Comparison of ENCODE assay signal across 17 cellular contexts in genomic region chr11:84522331-84522730, GRCh38.
A peak's percentile ranks its signal among the peaks of the same experiment; 100 is the strongest.
DNase-seq lines count a peak whose midpoint lies in the region; ATAC-seq and TF ChIP-seq lines count a peak whose summit lies in the region.
"Had no signal": no experiment of that assay in that cellular context is flagged by ENCODE, and none has a peak within 500 bp of the region (broad histone marks: within the 10 kb centered on the region; RNA-seq: fewer than 3 reads in every experiment).

No MANE protein-coding gene starts in this region.

- TF ChIP-seq CTCF in astrocyte of the spinal cord (IDR thresholded peaks at IDR 0.05; ENCODE audit: low read depth, low read length) (no peak), fibroblast of the aortic adventitia (IDR thresholded peaks at IDR 0.05; ENCODE audit: insufficient read depth, low read length) (no peak), esophagus muscularis mucosa (IDR thresholded peaks at IDR 0.05) (no peak), OCI-LY7 (conservative IDR thresholded peaks at IDR 0.05; ENCODE audit: low read length) (no peak)

- no peaks in the 10 kb centered on the region for H3K9me2 ChIP-seq in OCI-LY7 (ENCODE audit: insufficient read depth, low read length)

- no peak for ATAC-seq in GM21723 (IDR thresholded peaks at IDR 0.05; ENCODE audit: unreplicated experiment)
- ATAC-seq: K562, Panc1 had no signal

- H2AFZ ChIP-seq in OCI-LY7 (ENCODE audit: low read length): no peak overlapping the region

- no peak for TF ChIP-seq EP300 in esophagus muscularis mucosa (IDR thresholded peaks at IDR 0.05)

- no peak overlapping the region for H3K4me3 ChIP-seq in SK-N-MC
- no peak overlapping the region for H3K4me3 ChIP-seq in astrocyte of the spinal cord (ENCODE audit: low read depth, low read length)
- no peak overlapping the region for H3K4me3 ChIP-seq in fibroblast of the aortic adventitia (ENCODE audit: low read depth, low read length)
- no peak overlapping the region for H3K4me3 ChIP-seq in skeletal muscle cell (ENCODE audit: low read depth, low read length)
- H3K4me3 ChIP-seq in esophagus muscularis mucosa: no peak overlapping the region
- no peak overlapping the region for H3K4me3 ChIP-seq in OCI-LY7 (ENCODE audit: low read depth, low read length, poor library complexity, severe bottlenecking)
- H3K4me3 ChIP-seq: HAP-1, K562 had no signal

- H3K36me3 ChIP-seq in SK-N-MC (ENCODE audit: insufficient read depth, low read length) (no peaks in the 10 kb centered on the region), esophagus muscularis mucosa (no peaks in the 10 kb centered on the region), OCI-LY7 (ENCODE audit: insufficient read depth, low read length) (no peaks in the 10 kb centered on the region)
- H3K36me3 ChIP-seq: HAP-1 had no signal

- POLR2A ChIA-PET in OCI-LY7 (lab: Charles Lee): interaction anchor here (0.5 to 0.6 kb wide), 3 partner anchors 119 to 684 kb away, joined by 3 to 4 read pairs (median 3); no protein-coding TSS in a partner anchor

- H3K79me2 ChIP-seq in OCI-LY7 (ENCODE audit: insufficient read depth, low read depth, low read length): no peaks in the 10 kb centered on the region

- H3K9me3 ChIP-seq in SK-N-MC (ENCODE audit: low read depth, low read length) (no peaks in the 10 kb centered on the region), esophagus muscularis mucosa (no peaks in the 10 kb centered on the region), OCI-LY7 (ENCODE audit: low read length) (no peaks in the 10 kb centered on the region)
- H3K9me3 ChIP-seq: HAP-1 had no signal

- BruUV-seq in OCI-LY7 (replicated peaks; lab: Mats Ljungman, UMichigan): no TSS peak

- H3K27ac ChIP-seq in SK-N-MC: peak overlapping the region; percentile 22; the same call in 1 of the 2 replicates
- H3K27ac ChIP-seq in esophagus muscularis mucosa (replicated peaks in 1 of 4): peak overlapping the region in 2 of 4 donors; percentile 9 to 12
- no peak overlapping the region for H3K27ac ChIP-seq in OCI-LY7 (ENCODE audit: low read depth, low read length, poor library complexity, severe bottlenecking)

- CTCF ChIA-PET in OCI-LY7 (lab: Charles Lee; ENCODE audit: unreplicated experiment): no interaction called here

- H3K4me1 ChIP-seq in esophagus muscularis mucosa (peaks cover 0 to 33% (median 20%) of the 10 kb centered on the region in 4 donors), OCI-LY7 (ENCODE audit: insufficient read depth, low read length, poor library complexity, severe bottlenecking) (no peaks in the 10 kb centered on the region)

- in situ Hi-C loops in astrocyte of the spinal cord (cut with HindIII; ENCODE audit: low sequenced_read_pairs): no loop called here

- H3K9ac ChIP-seq in SK-N-MC (ENCODE audit: insufficient read length): no peak overlapping the region

- H3K4me2 ChIP-seq in OCI-LY7 (ENCODE audit: low read length): no peak overlapping the region

- no peaks in the 10 kb centered on the region for H4K20me1 ChIP-seq in OCI-LY7 (ENCODE audit: insufficient read depth, low read length)

- TF ChIP-seq POLR2A in esophagus muscularis mucosa (IDR thresholded peaks at IDR 0.05; ENCODE audit: low read depth): no peak

- H3K27me3 ChIP-seq in esophagus muscularis mucosa: no peaks in the 10 kb centered on the region

- DNase-seq in SK-N-MC (ENCODE audit: low read depth, low spot score): no peak
- peak; percentile 19 for DNase-seq in astrocyte of the spinal cord (ENCODE audit: low read depth, low spot score)
- DNase-seq in fibroblast of the aortic adventitia (ENCODE audit: low read depth): peak; percentile 45
- DNase-seq in skeletal muscle cell (ENCODE audit: low read depth): peak; percentile 41
- DNase-seq in esophagus muscularis mucosa (ENCODE audit: extremely low spot score): no peak
- DNase-seq in OCI-LY7 (ENCODE audit: low spot score): no peak
- DNase-seq: ACHN; CD8-positive, alpha-beta memory T cell; DMS79; NCI-H1048; NCI-H146; NCI-H2081; NCI-H510A had no signal

- intact Hi-C loops in esophagus muscularis mucosa (cut with DNase I) (loop anchor here (10.0 kb wide), 1 partner anchor 688 kb away; no protein-coding TSS in a partner anchor), OCI-LY7 (cut with micrococcal nuclease; ENCODE audit: unreplicated experiment) (loop anchor here (10.0 kb wide), 1 partner anchor 688 kb away; no protein-coding TSS in a partner anchor)

Comparison
In these comparisons a context has a peak if more than half of its experiments do, and no peak if none do; other contexts are left out.
1. DNase-seq: peak in astrocyte of the spinal cord (single experiment), fibroblast of the aortic adventitia (single experiment) and skeletal muscle cell (single experiment); none in SK-N-MC (single experiment), esophagus muscularis mucosa (single experiment) and OCI-LY7 (single experiment).